Comparison of ENCODE assay signal across 21 cellular contexts in the genomic region with DNA sequence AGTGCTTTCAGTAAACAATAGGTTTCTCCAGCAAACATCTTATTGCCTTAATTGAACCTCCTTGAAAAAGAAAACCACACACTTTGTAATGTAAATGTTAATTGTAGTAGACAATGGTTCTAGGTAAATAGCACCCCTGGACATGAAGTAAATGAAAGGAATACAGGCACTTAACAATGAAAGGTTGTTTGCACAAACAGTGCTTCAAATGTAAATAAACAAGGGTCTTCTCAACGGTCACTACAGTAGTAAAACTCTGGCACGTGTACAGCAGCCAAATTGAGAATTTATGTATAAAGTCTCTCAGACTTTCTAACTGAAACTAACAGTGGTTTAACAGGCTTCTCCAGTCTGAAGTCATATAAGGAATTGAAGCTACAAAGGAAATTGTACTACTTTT.
A peak's percentile ranks its signal among the peaks of the same experiment; 100 is the strongest.
DNase-seq lines count a peak whose midpoint lies in the region; ATAC-seq and TF ChIP-seq lines count a peak whose summit lies in the region.
"Had no signal": no experiment of that assay in that cellular context is flagged by ENCODE, and none has a peak within 500 bp of the region (broad histone marks: within the 10 kb centered on the region; RNA-seq: fewer than 3 reads in every experiment).

No MANE protein-coding gene starts in this region.

- peak overlapping the region; percentile 1 to 100 (median 99) for H3K27ac ChIP-seq in dorsolateral prefrontal cortex
- H3K27ac ChIP-seq: BLaER1, right atrium auricular region, SJCRH30, upper lobe of left lung had no signal

- peaks cover 0 to 16% (median 0%) of the 10 kb centered on the region in 45 donors for H3K27me3 ChIP-seq in dorsolateral prefrontal cortex
- H3K27me3 ChIP-seq: SJCRH30 had no signal

- H3K4me3 ChIP-seq in dorsolateral prefrontal cortex: peak overlapping the region; percentile 22 to 93 (median 78)
- H3K4me3 ChIP-seq: BLaER1, right atrium auricular region, SJCRH30, upper lobe of left lung had no signal

- intact Hi-C loops in dorsolateral prefrontal cortex (cut with DNase I): loop anchor here (5.0 kb wide), 3 partner anchors 112 to 272 kb away; no protein-coding TSS in a partner anchor

- TF ChIP-seq CTCF in dorsolateral prefrontal cortex (IDR thresholded peaks at IDR 0.05 in 54 of 56, conservative IDR thresholded peaks at IDR 0.05 in 2 of 56; ENCODE audit: low read depth in 1 of 56, partially characterized antibody in 56 of 56): no peak

- DNase-seq in NCI-H146 treated with DMSO at 0.1 percent for 48 hours (lab: John Stamatoyannopoulos, UW; ENCODE audit: unreplicated experiment): peak; percentile 1
- no peak for DNase-seq in NCI-H146 (lab: John Stamatoyannopoulos, UW)
- DNase-seq in NCI-H345 treated with DMSO at 0.1 percent for 48 hours (lab: John Stamatoyannopoulos, UW; ENCODE audit: unreplicated experiment): peak; percentile 16
- DNase-seq in dorsolateral prefrontal cortex: no peak
- peak; percentile 67 for DNase-seq in superior temporal gyrus (ENCODE audit: extremely low spot score)
- no peak for DNase-seq in NCI-H524 (lab: John Stamatoyannopoulos, UW)
- DNase-seq in midbrain (lab: John Stamatoyannopoulos, UW): no peak
- DNase-seq: activated CD4-positive, CD25-positive, alpha-beta regulatory T cell treated with anti-CD3 and anti-CD28 coated beads, Interleukin-2, amount 50 U/mL, for 72 hours; activated naive CD8-positive, alpha-beta T cell treated with anti-CD3 and anti-CD28 coated beads, Interleukin-2, amount 50 U/mL, for 24 hours; central memory CD4-positive, alpha-beta T cell; left colon; MV-4-11; occipital lobe; SJCRH30; stimulated activated naive CD4-positive, alpha-beta T cell treated with Interleukin-2 at 50 U/mL for 16 hours; T-helper 9 cell; upper lobe of left lung had no signal

- ATAC-seq in GM19463 (IDR thresholded peaks at IDR 0.05; ENCODE audit: unreplicated experiment): no peak
- ATAC-seq: activated naive CD8-positive, alpha-beta T cell treated with anti-CD3 and anti-CD28 coated beads, Interleukin-2, amount 50 U/mL, for 24 hours; activated T-helper 17 cell treated with anti-CD3 and anti-CD28 coated beads, Interleukin-2, amount 50 U/mL, for 72 hours; left colon had no signal

Comparison
In these comparisons a context has a peak if more than half of its experiments do, and no peak if none do; other contexts are left out.
1. DNase-seq: peak in NCI-H146 treated with DMSO at 0.1 percent for 48 hours (single experiment), NCI-H345 treated with DMSO at 0.1 percent for 48 hours (single experiment) and superior temporal gyrus (single experiment); none in NCI-H146 (single experiment), dorsolateral prefrontal cortex (0 of 10), NCI-H524 (0 of 2) and midbrain (single experiment).